25 cellular contexts compared by ENCODE assay signal in genomic region chr18:57273194-57273593, GRCh38.
DNase-seq lines count a peak whose midpoint lies in the region; ATAC-seq and TF ChIP-seq lines count a peak whose summit lies in the region.
"Had no signal": no experiment of that assay in that cellular context is flagged by ENCODE, and none has a peak within 500 bp of the region (broad histone marks: within the 10 kb centered on the region; RNA-seq: fewer than 3 reads in every experiment).

No MANE protein-coding gene starts in this region.

- peak overlapping the region; percentile 66 for H3K27ac Mint-ChIP-seq in Calu3 (ENCODE audit: unreplicated experiment)
- H3K27ac Mint-ChIP-seq: CD4-positive, CD25-positive, alpha-beta regulatory T cell had no signal

- no peaks in the 10 kb centered on the region for H3K9me3 Mint-ChIP-seq in Calu3 (ENCODE audit: low read depth, unreplicated experiment)

- H2AFZ ChIP-seq in hepatocyte: no peak overlapping the region
- H2AFZ ChIP-seq: GM23248 had no signal

- no peaks in the 10 kb centered on the region for H3K27me3 Mint-ChIP-seq in Calu3 (ENCODE audit: unreplicated experiment)

- H3K27ac ChIP-seq in hepatocyte: no peak overlapping the region
- H3K27ac ChIP-seq in upper lobe of right lung: no peak overlapping the region
- H3K27ac ChIP-seq: A549, GM23248, SJSA1 had no signal

- no peaks in the 10 kb centered on the region for H3K9me3 ChIP-seq in hepatocyte (ENCODE audit: low read depth)
- H3K9me3 ChIP-seq in upper lobe of right lung: no peaks in the 10 kb centered on the region
- H3K9me3 ChIP-seq: A549, BE2C, SJSA1 had no signal

- TF ChIP-seq CTCF in Calu3 (IDR thresholded peaks at IDR 0.05; ENCODE audit: unreplicated experiment) (no peak), hepatocyte (IDR thresholded peaks at IDR 0.05; ENCODE audit: poor library complexity) (no peak), upper lobe of right lung (IDR thresholded peaks at IDR 0.05) (no peak)

- H3K36me3 ChIP-seq in hepatocyte (replicated peaks; ENCODE audit: insufficient read depth, low read depth) (no peaks in the 10 kb centered on the region), upper lobe of right lung (no peaks in the 10 kb centered on the region)
- H3K36me3 ChIP-seq: BE2C, SJSA1 had no signal

- peak overlapping the region; percentile 16 for H3K4me3 Mint-ChIP-seq in Calu3 (ENCODE audit: low read depth, unreplicated experiment)
- H3K4me3 Mint-ChIP-seq: CD4-positive, CD25-positive, alpha-beta regulatory T cell had no signal

- H3K4me1 Mint-ChIP-seq in Calu3 (ENCODE audit: low read depth, unreplicated experiment): peaks cover 90% of the 10 kb centered on the region
- H3K4me1 Mint-ChIP-seq: CD4-positive, CD25-positive, alpha-beta regulatory T cell had no signal

- peak; percentile 67 for ATAC-seq in upper lobe of right lung
- ATAC-seq: A549, GM12878, K562, Right ventricle myocardium inferior had no signal

- H3K36me3 Mint-ChIP-seq in Calu3 (ENCODE audit: insufficient read depth, unreplicated experiment): peaks cover 25% of the 10 kb centered on the region
- H3K36me3 Mint-ChIP-seq: CD4-positive, CD25-positive, alpha-beta regulatory T cell had no signal

- H4K20me1 ChIP-seq in hepatocyte (ENCODE audit: insufficient read depth, poor library complexity, severe bottlenecking): no peaks in the 10 kb centered on the region

- DNase-seq in Calu3: peak; percentile 44
- peak; percentile 43 for DNase-seq in hepatocyte (ENCODE audit: low spot score)
- DNase-seq in mucosa of gallbladder (ENCODE audit: low spot score): peak; percentile 71
- no peak for DNase-seq in upper lobe of right lung
- DNase-seq in DMS53 (lab: John Stamatoyannopoulos, UW): no peak
- DNase-seq in stimulated activated CD4-positive, alpha-beta T cell treated with anti-CD3 and anti-CD28 coated beads, Interleukin-2, amount 100 ng/mL, for 24 hours: no peak
- no peak for DNase-seq in mesenteric fat pad (ENCODE audit: low spot score)
- DNase-seq: BE2C; CD4-positive, CD25-positive, alpha-beta regulatory T cell; DMS 273 treated with DMSO at 0.1 percent for 48 hours; DND-41; GM23248; HCEC 1CT; MM.1S; NCI-H1048; NCI-H1417 treated with DMSO at 0.1 percent for 48 hours; NCI-H187; NCI-H446; NCI-H526; OCI-M1 had no signal

- peak overlapping the region; percentile 50 for H3K4me2 ChIP-seq in hepatocyte
- H3K4me2 ChIP-seq: A549 had no signal

- no peak overlapping the region for H3K4me3 ChIP-seq in hepatocyte
- no peak overlapping the region for H3K4me3 ChIP-seq in upper lobe of right lung
- H3K4me3 ChIP-seq: A549, GM12878, GM23248, K562, SJSA1 had no signal

- 24% methylated on average over 3 of the region's 3 CpGs for WGBS in hepatocyte (ENCODE audit: low lambda C conversion rate, missing lambda C conversion rate)

- H3K27me3 ChIP-seq in hepatocyte: peaks cover 6% of the 10 kb centered on the region
- H3K27me3 ChIP-seq in upper lobe of right lung: no peaks in the 10 kb centered on the region
- H3K27me3 ChIP-seq: BE2C had no signal

- no peaks in the 10 kb centered on the region for H3K79me2 ChIP-seq in hepatocyte

- CTCF ChIA-PET in Calu3 (lab: Charles Lee): interaction anchor here (0.6 kb wide), 1 partner anchor 344 kb away, joined by 5 read pairs; no protein-coding TSS in a partner anchor

- no TSS peak for BruUV-seq in Calu3 (replicated peaks; lab: Mats Ljungman, UMichigan)

- intact Hi-C loops in Calu3 (cut with micrococcal nuclease; ENCODE audit: unreplicated experiment): loop anchor here (5.0 kb wide), 4 partner anchors 174 to 406 kb away; no protein-coding TSS in a partner anchor
- intact Hi-C loops in upper lobe of right lung (cut with DNase I): no loop called here

- no peaks in the 10 kb centered on the region for H3K9me2 ChIP-seq in hepatocyte (replicated peaks; ENCODE audit: insufficient read depth)

- H3K4me1 ChIP-seq in hepatocyte (ENCODE audit: insufficient read depth) (peaks cover 22% of the 10 kb centered on the region), upper lobe of right lung (no peaks in the 10 kb centered on the region)
- H3K4me1 ChIP-seq: A549, BE2C, SJSA1 had no signal

Comparison
In these comparisons a context has a peak if more than half of its experiments do, and no peak if none do; other contexts are left out.
1. DNase-seq: peak in Calu3 (single experiment), hepatocyte (single experiment) and mucosa of gallbladder (single experiment); none in upper lobe of right lung (single experiment), DMS53 (single experiment), stimulated activated CD4-positive, alpha-beta T cell treated with anti-CD3 and anti-CD28 coated beads, Interleukin-2, amount 100 ng/mL, for 24 hours (0 of 2) and mesenteric fat pad (single experiment).